ENCODE assay signal across 9 cellular contexts in genomic region chr5:124742521-124742920, GRCh38. TPM values are rescaled to one million over a fixed set of nuclear protein-coding genes. Genes with fewer than 3 reads are reported as not detected.
DNase-seq lines count a peak whose midpoint lies in the region; ATAC-seq, FAIRE-seq and TF ChIP-seq lines count a peak whose summit lies in the region.
"Had no signal": no experiment of that assay in that cellular context is flagged by ENCODE, and none has a peak within 500 bp of the region (broad histone marks: within the 10 kb centered on the region; RNA-seq: fewer than 3 reads in every experiment).

No MANE protein-coding gene starts in this region.

- no peaks in the 10 kb centered on the region for H3K9me3 Mint-ChIP-seq in MCF 10A (ENCODE audit: unreplicated experiment)
- H3K9me3 Mint-ChIP-seq in activated naive CD8-positive, alpha-beta T cell treated with anti-CD3 and anti-CD28 coated beads, Interleukin-2, amount 50 U/mL, for 24 hours, result no peaks in the 10 kb centered on the region
- H3K9me3 Mint-ChIP-seq: nephron had no signal

- peak overlapping the region; percentile 37 for H3K4me3 ChIP-seq in HAP-1
- peak overlapping the region; percentile 80 for H3K4me3 ChIP-seq in smooth muscle cell

- H3K36me3 Mint-ChIP-seq in MCF 10A (ENCODE audit: insufficient read depth, unreplicated experiment), result peaks cover 16% of the 10 kb centered on the region
- no peaks in the 10 kb centered on the region for H3K36me3 Mint-ChIP-seq in activated naive CD8-positive, alpha-beta T cell treated with anti-CD3 and anti-CD28 coated beads, Interleukin-2, amount 50 U/mL, for 24 hours (ENCODE audit: low read depth)

- H3K27me3 ChIP-seq in HAP-1 (ENCODE audit: low read depth), result no peaks in the 10 kb centered on the region
- no peaks in the 10 kb centered on the region for H3K27me3 ChIP-seq in smooth muscle cell (ENCODE audit: low read depth)

- peak; percentile 9 for FAIRE-seq in islet of Langerhans (lab: Jason Lieb, UNC)

- DNase-seq in HAP-1 (ENCODE audit: low spot score in 2 of 2) (no peak), MCF 10A (ENCODE audit: unreplicated experiment) (no peak), smooth muscle cell (lab: John Stamatoyannopoulos, UW; ENCODE audit: unreplicated experiment) (no peak), substantia nigra (lab: John Stamatoyannopoulos, UW) (no peak)
- DNase-seq in activated naive CD8-positive, alpha-beta T cell treated with anti-CD3 and anti-CD28 coated beads, Interleukin-2, amount 50 U/mL, for 24 hours, result no peak

- no peak for ATAC-seq in activated naive CD8-positive, alpha-beta T cell treated with anti-CD3 and anti-CD28 coated beads, Interleukin-2, amount 50 U/mL, for 24 hours
- no peak for ATAC-seq in HG02798 (IDR thresholded peaks at IDR 0.05; ENCODE audit: poor library complexity, unreplicated experiment)
- ATAC-seq in HG02884 (IDR thresholded peaks at IDR 0.05; ENCODE audit: unreplicated experiment), result no peak

- H3K27ac ChIP-seq in smooth muscle cell (ENCODE audit: low read depth) (peak overlapping the region; percentile 94), substantia nigra (ENCODE audit: low read depth, low read length, poor library complexity, severe bottlenecking) (no peak overlapping the region)

- WGBS in smooth muscle cell (ENCODE audit: low lambda C conversion rate), result 67% methylated on average over 4 of the region's 4 CpGs

- no peak overlapping the region for H3K4me3 Mint-ChIP-seq in MCF 10A (ENCODE audit: unreplicated experiment)
- no peak overlapping the region for H3K4me3 Mint-ChIP-seq in activated naive CD8-positive, alpha-beta T cell treated with anti-CD3 and anti-CD28 coated beads, Interleukin-2, amount 50 U/mL, for 24 hours
- H3K4me3 Mint-ChIP-seq: nephron had no signal

- CTCF ChIA-PET in MCF 10A (lab: Yijun Ruan, JAX), result interaction anchor here (0.7 to 1.0 kb wide), 3 partner anchors 26 to 1071 kb away, joined by 3 read pairs; no protein-coding TSS in a partner anchor

- in situ Hi-C loops in HAP-1 (cut with MboI; ENCODE audit: low sequenced_read_pairs), result no loop called here

- H3K27me3 Mint-ChIP-seq in MCF 10A (ENCODE audit: insufficient read depth, unreplicated experiment), result no peaks in the 10 kb centered on the region
- peaks cover 25% of the 10 kb centered on the region for H3K27me3 Mint-ChIP-seq in activated naive CD8-positive, alpha-beta T cell treated with anti-CD3 and anti-CD28 coated beads, Interleukin-2, amount 50 U/mL, for 24 hours

- no peaks in the 10 kb centered on the region for H3K9me3 ChIP-seq in HAP-1
- H3K9me3 ChIP-seq in smooth muscle cell (replicated peaks; ENCODE audit: low read depth), result no peaks in the 10 kb centered on the region

- peaks cover 74% of the 10 kb centered on the region for H3K79me2 ChIP-seq in smooth muscle cell (ENCODE audit: low read depth)

- peaks cover 36% of the 10 kb centered on the region for H4K20me1 ChIP-seq in smooth muscle cell (ENCODE audit: low read depth)

- intact Hi-C loops in MCF 10A (cut with micrococcal nuclease), result loop anchor here (2.0 to 10.0 kb wide), 10 partner anchors 84 to 790 kb away; no protein-coding TSS in a partner anchor

- H3F3A ChIP-seq in smooth muscle cell (ENCODE audit: low read depth), result peaks cover 33% of the 10 kb centered on the region

- peak overlapping the region; percentile 96 for H3K4me2 ChIP-seq in smooth muscle cell

- peaks cover 12% of the 10 kb centered on the region for H3K4me1 Mint-ChIP-seq in MCF 10A (ENCODE audit: insufficient read depth, unreplicated experiment)
- H3K4me1 Mint-ChIP-seq in activated naive CD8-positive, alpha-beta T cell treated with anti-CD3 and anti-CD28 coated beads, Interleukin-2, amount 50 U/mL, for 24 hours, result peaks cover 14% of the 10 kb centered on the region

- no peak overlapping the region for H2AFZ ChIP-seq in smooth muscle cell (ENCODE audit: low read depth)

- H3K4me1 ChIP-seq in HAP-1 (peaks cover 68% of the 10 kb centered on the region), smooth muscle cell (ENCODE audit: low read depth) (peaks cover 52% of the 10 kb centered on the region)

- BruUV-seq in MCF 10A (replicated peaks; lab: Mats Ljungman, UMichigan), result no TSS peak

- H3K36me3 ChIP-seq in HAP-1 (replicated peaks) (no peaks in the 10 kb centered on the region), smooth muscle cell (ENCODE audit: low read depth) (no peaks in the 10 kb centered on the region)

- TF ChIP-seq CTCF in MCF 10A (IDR thresholded peaks at IDR 0.05; ENCODE audit: unreplicated experiment), result peak; percentile 5
- TF ChIP-seq CTCF in smooth muscle cell (IDR thresholded peaks at IDR 0.05; ENCODE audit: borderline replicate concordance, insufficient read depth, poor library complexity, severe bottlenecking), result no peak

- H3K27ac Mint-ChIP-seq in MCF 10A (ENCODE audit: low read depth, unreplicated experiment), result no peak overlapping the region
- H3K27ac Mint-ChIP-seq in activated naive CD8-positive, alpha-beta T cell treated with anti-CD3 and anti-CD28 coated beads, Interleukin-2, amount 50 U/mL, for 24 hours, result no peak overlapping the region
- H3K27ac Mint-ChIP-seq: nephron had no signal

- peak overlapping the region; percentile 45 for H3K9ac ChIP-seq in smooth muscle cell (ENCODE audit: low read depth)

- POLR2A ChIA-PET in MCF 10A (lab: Yijun Ruan, JAX), result interaction anchor here (0.5 to 4.1 kb wide), 19 partner anchors 12 to 743 kb away, joined by 3 to 45 read pairs (median 5); no protein-coding TSS in a partner anchor

RNA-seq across cellular contexts. Expression of gene ZNF608, which starts 3.9 kb away (rescaled TPM):
- 8.4 and 10.4 TPM in 2 replicates for total RNA-seq in MCF 10A (2022)
- total RNA-seq in smooth muscle cell, result 33.1 and 69.5 TPM in 2 replicates
- 15.4 and 22.0 TPM in 2 replicates for polyA plus RNA-seq in smooth muscle cell
